1 cellular context compared by ENCODE assay signal in genomic region chr2:9797681-9798556, GRCh38.
TF ChIP-seq lines count a peak whose summit lies in the region.

No MANE protein-coding gene starts in this region.

TF ChIP-seq in GM23338, 12 proteins besides CTCF, POLR2A, EP300 and RAD21 (continued from another document):
- TF ChIP-seq ZNF462 (CRISPR knock-in tag; IDR thresholded peaks at IDR 0.05), result no peak
- no peak for TF ChIP-seq EZH2 (IDR thresholded peaks at IDR 0.05; ENCODE audit: low read depth, unreplicated experiment)
- no peak for TF ChIP-seq ZNF114 (CRISPR knock-in tag; IDR thresholded peaks at IDR 0.05)
- no peak for TF ChIP-seq JUNB (IDR thresholded peaks at IDR 0.05; ENCODE audit: unreplicated experiment)
- TF ChIP-seq CREB1 (CRISPR knock-in tag; IDR thresholded peaks at IDR 0.05; ENCODE audit: low read depth), result no peak
- TF ChIP-seq EZH2phosphoT487 (IDR thresholded peaks at IDR 0.05; ENCODE audit: unreplicated experiment), result no peak
- TF ChIP-seq STAT1 (IDR thresholded peaks at IDR 0.05; ENCODE audit: unreplicated experiment), result no peak
- TF ChIP-seq REST (IDR thresholded peaks at IDR 0.05; ENCODE audit: unreplicated experiment), result no peak
- TF ChIP-seq NANOG (IDR thresholded peaks at IDR 0.05; ENCODE audit: borderline replicate concordance), result no peak
- no peak for TF ChIP-seq ZNF331 (CRISPR knock-in tag; IDR thresholded peaks at IDR 0.05; ENCODE audit: low read depth)
